Comparison of ENCODE assay signal across 9 cellular contexts in the genomic region with DNA sequence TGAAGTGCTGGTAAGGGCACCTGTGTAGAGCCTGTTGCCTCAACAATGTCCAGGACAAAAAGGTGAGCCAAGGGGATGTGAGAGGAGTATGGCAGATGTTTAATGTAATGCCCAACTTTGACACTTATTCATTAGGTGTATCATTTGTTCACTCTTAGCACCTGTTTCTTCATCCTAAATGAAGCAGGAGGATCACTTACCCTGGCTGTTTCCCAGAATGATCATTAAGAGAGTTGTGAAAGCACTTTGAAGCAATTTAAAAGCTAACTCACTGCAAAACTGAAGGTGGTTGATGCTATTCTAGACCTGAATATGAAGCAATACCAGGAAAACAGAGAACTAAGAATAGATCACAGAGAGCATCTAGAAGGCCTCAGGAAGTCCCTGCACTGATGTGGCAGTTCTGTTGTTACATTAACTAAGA. TPM values are rescaled to one million over a fixed set of nuclear protein-coding genes. Genes with fewer than 3 reads are reported as not detected.
DNase-seq lines count a peak whose midpoint lies in the region; ATAC-seq lines count a peak whose summit lies in the region.
"Had no signal": no experiment of that assay in that cellular context is flagged by ENCODE, and none has a peak within 500 bp of the region (broad histone marks: within the 10 kb centered on the region; RNA-seq: fewer than 3 reads in every experiment).

No MANE protein-coding gene starts in this region.

- H3K9me3 Mint-ChIP-seq in naive thymus-derived CD4-positive, alpha-beta T cell = peaks cover 0 to 5% (median 0%) of the 10 kb centered on the region in 11 donors

- H3K4me3 ChIP-seq in naive thymus-derived CD4-positive, alpha-beta T cell (ENCODE audit: low read length) = no peak overlapping the region

- H3K4me1 Mint-ChIP-seq in naive thymus-derived CD4-positive, alpha-beta T cell = peaks cover 23 to 62% (median 31%) of the 10 kb centered on the region in 7 donors

- peak overlapping the region in 8 of 10 donors; percentile 0 to 78 (median 37) for H3K4me3 Mint-ChIP-seq in naive thymus-derived CD4-positive, alpha-beta T cell

- DNase-seq in NCI-H1436 treated with DMSO at 0.1 percent for 48 hours (lab: John Stamatoyannopoulos, UW) (peak; percentile 21), NCI-H1436 (lab: John Stamatoyannopoulos, UW) (no peak), KBM-7 (peak; percentile 63), SW 1271 (lab: John Stamatoyannopoulos, UW) (no peak), GM03348 (ENCODE audit: low spot score) (no peak)
- DNase-seq in naive thymus-derived CD4-positive, alpha-beta T cell = peak in 5 of 9 donors; percentile 26 to 45 (median 33)
- no peak for DNase-seq in stimulated activated CD4-positive, alpha-beta T cell treated with anti-CD3 and anti-CD28 coated beads, Interleukin-4, amount 100 ng/mL, for 1 hour

- in situ Hi-C loops in KBM-7 (cut with MboI; ENCODE audit: low pct_unique_long_range_greater_than_20kb, low sequenced_read_pairs) = no loop called here

- no peaks in the 10 kb centered on the region for H3K9me3 ChIP-seq in naive thymus-derived CD4-positive, alpha-beta T cell (ENCODE audit: control insufficient read depth in 2 of 3, low read length in 3 of 3)

- peak; percentile 82 for ATAC-seq in GM21786 (IDR thresholded peaks at IDR 0.05; ENCODE audit: unreplicated experiment)
- peak; percentile 73 for ATAC-seq in naive thymus-derived CD4-positive, alpha-beta T cell

- H3K27me3 ChIP-seq in naive thymus-derived CD4-positive, alpha-beta T cell (ENCODE audit: control insufficient read depth in 2 of 2, insufficient read depth in 2 of 2, low read length in 2 of 2) = no peaks in the 10 kb centered on the region

- H3K36me3 ChIP-seq in naive thymus-derived CD4-positive, alpha-beta T cell (ENCODE audit: control insufficient read depth in 2 of 3, insufficient read depth in 3 of 3, low read length in 3 of 3) = no peaks in the 10 kb centered on the region

- intact Hi-C loops in naive thymus-derived CD4-positive, alpha-beta T cell (cut with micrococcal nuclease) = loop anchor here in 1 of 2 donors (1.0 to 10.0 kb wide), 5 partner anchors 8 to 1512 kb away; a partner anchor contains a TSS

- peak overlapping the region in 8 of 9 donors; percentile 7 to 86 (median 60) for H3K27ac Mint-ChIP-seq in naive thymus-derived CD4-positive, alpha-beta T cell

- peaks cover 0 to 25% (median 0%) of the 10 kb centered on the region in 5 donors for H3K36me3 Mint-ChIP-seq in naive thymus-derived CD4-positive, alpha-beta T cell

- POLR2A ChIA-PET in naive thymus-derived CD4-positive, alpha-beta T cell (lab: Charles Lee) = interaction anchor here (0.9 kb wide), 1 partner anchor 22 kb away, joined by 3 read pairs; no protein-coding TSS in a partner anchor

- no peaks in the 10 kb centered on the region for H3K27me3 Mint-ChIP-seq in naive thymus-derived CD4-positive, alpha-beta T cell

- CTCF ChIA-PET in naive thymus-derived CD4-positive, alpha-beta T cell (lab: Charles Lee) = interaction anchor here (0.8 kb wide), 1 partner anchor 139 kb away, joined by 3 read pairs; no protein-coding TSS in a partner anchor

- H3K4me1 ChIP-seq in naive thymus-derived CD4-positive, alpha-beta T cell (ENCODE audit: control insufficient read depth in 2 of 2, insufficient read depth in 2 of 2, low read length in 2 of 2) = peaks cover 17 to 19% of the 10 kb centered on the region in 2 donors

- peak overlapping the region; percentile 22 for H3K27ac ChIP-seq in naive thymus-derived CD4-positive, alpha-beta T cell (ENCODE audit: low read depth, low read length)

RNA-seq across cellular contexts. Expression of a gene that starts 3.4 kb away (rescaled TPM):
- 1 to 10 TPM in 1 of 5 experiments, under 1 TPM in 4; 0.21 to 4.5 (median 0.43) TPM for total RNA-seq in naive thymus-derived CD4-positive, alpha-beta T cell
- polyA plus RNA-seq in naive thymus-derived CD4-positive, alpha-beta T cell = under 1 TPM in 1 of 2 donors, not detected in 1; 0.13 TPM
- total RNA-seq: chondrocyte had no signal

Comparison
In these comparisons a context has a peak if more than half of its experiments do, and no peak if none do; other contexts are left out.
1. DNase-seq: peak in NCI-H1436 treated with DMSO at 0.1 percent for 48 hours (single experiment), KBM-7 (single experiment) and naive thymus-derived CD4-positive, alpha-beta T cell (5 of 9); none in NCI-H1436 (single experiment), SW 1271 (0 of 2), GM03348 (single experiment) and stimulated activated CD4-positive, alpha-beta T cell treated with anti-CD3 and anti-CD28 coated beads, Interleukin-4, amount 100 ng/mL, for 1 hour (single experiment).